26 cellular contexts compared by ENCODE assay signal in the genomic region with DNA sequence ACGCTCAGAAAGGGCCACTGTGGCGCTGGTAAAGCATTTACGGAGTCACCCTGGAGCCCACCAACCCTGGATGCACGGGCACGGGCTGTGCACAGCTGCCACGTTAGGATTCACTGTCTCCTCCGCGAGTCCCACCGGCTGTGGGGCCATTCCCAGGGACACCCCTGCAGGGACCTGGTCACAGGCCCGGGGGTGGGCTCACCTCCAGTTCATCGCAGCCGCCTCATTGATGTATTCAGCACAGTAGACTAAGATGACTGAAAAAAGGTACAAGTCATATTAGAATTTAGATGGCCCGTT.
"Had no signal": no experiment of that assay in that cellular context is flagged by ENCODE, and none has a peak within 500 bp of the region (broad histone marks: within the 10 kb centered on the region; RNA-seq: fewer than 3 reads in every experiment).

No MANE protein-coding gene starts in this region.

- H3K9me3 ChIP-seq: ascending aorta, gastroesophageal sphincter, spleen, upper lobe of left lung, vagina had no signal

- H3K4me3 ChIP-seq: ascending aorta, cardiac muscle cell, coronary artery, dorsolateral prefrontal cortex, gastroesophageal sphincter, hepatocyte, neural progenitor cell, spleen, upper lobe of left lung, vagina had no signal

- H2AFZ ChIP-seq: hepatocyte, neural progenitor cell had no signal

- H3K27ac Mint-ChIP-seq: activated naive CD8-positive, alpha-beta T cell treated with anti-CD3 and anti-CD28 coated beads, Interleukin-2, amount 10 ng/mL, durations not matched to agents 7 days and 5 days; mesothelial cell of epicardium; neural progenitor cell; stimulated activated naive CD8-positive, alpha-beta T cell treated with anti-CD3 and anti-CD28 coated beads, Interleukin-15, Interleukin-2, amounts not matched to agents 100 ng/mL and 50 ng/mL, for 24 hours had no signal

- FAIRE-seq: endothelial cell of umbilical vein had no signal

- ATAC-seq: gastroesophageal sphincter, right cardiac atrium had no signal

- H3K9ac ChIP-seq: neural progenitor cell had no signal

- H3K4me2 ChIP-seq: hepatocyte, neural progenitor cell had no signal

- H3K4me3 Mint-ChIP-seq: activated naive CD4-positive, alpha-beta T cell treated with anti-CD3 and anti-CD28 coated beads, Interleukin-2, amount 10 ng/mL, durations not matched to agents 7 days and 5 days; activated naive CD8-positive, alpha-beta T cell treated with anti-CD3 and anti-CD28 coated beads, Interleukin-2, amount 10 ng/mL, durations not matched to agents 7 days and 5 days; brain; mesothelial cell of epicardium; neural progenitor cell; stimulated activated naive CD8-positive, alpha-beta T cell treated with anti-CD3 and anti-CD28 coated beads, Interleukin-15, Interleukin-2, amounts not matched to agents 100 ng/mL and 50 ng/mL, for 24 hours had no signal

- H3K36me3 ChIP-seq: neural progenitor cell had no signal

- H3K9me3 Mint-ChIP-seq: activated naive CD4-positive, alpha-beta T cell treated with anti-CD3 and anti-CD28 coated beads, Interleukin-2, amount 10 ng/mL, durations not matched to agents 7 days and 5 days; activated naive CD8-positive, alpha-beta T cell treated with anti-CD3 and anti-CD28 coated beads, Interleukin-2, amount 10 ng/mL, durations not matched to agents 7 days and 5 days; mesothelial cell of epicardium; stimulated activated naive CD8-positive, alpha-beta T cell treated with anti-CD3 and anti-CD28 coated beads, Interleukin-15, Interleukin-2, amounts not matched to agents 100 ng/mL and 50 ng/mL, for 24 hours had no signal

- H3K27me3 Mint-ChIP-seq: activated naive CD4-positive, alpha-beta T cell treated with anti-CD3 and anti-CD28 coated beads, Interleukin-2, amount 10 ng/mL, durations not matched to agents 7 days and 5 days; activated naive CD8-positive, alpha-beta T cell treated with anti-CD3 and anti-CD28 coated beads, Interleukin-2, amount 10 ng/mL, durations not matched to agents 7 days and 5 days; naive B cell; stimulated activated naive CD8-positive, alpha-beta T cell treated with anti-CD3 and anti-CD28 coated beads, Interleukin-15, Interleukin-2, amounts not matched to agents 100 ng/mL and 50 ng/mL, for 24 hours had no signal

- H3K27ac ChIP-seq: ascending aorta, cardiac muscle cell, coronary artery, gastroesophageal sphincter, hepatocyte, neural progenitor cell, spleen, upper lobe of left lung, vagina had no signal

- H3K4me1 ChIP-seq: ascending aorta had no signal

- H3K27me3 ChIP-seq: ascending aorta, cardiac muscle cell, dorsolateral prefrontal cortex, gastroesophageal sphincter, hepatocyte, neural progenitor cell, spleen, upper lobe of left lung, vagina had no signal

- DNase-seq: activated CD4-positive, alpha-beta T cell treated with anti-CD3 and anti-CD28 coated beads for 4 hours; activated CD4-positive, alpha-beta T cell treated with anti-CD3 and anti-CD28 coated beads, Interleukin-2, amount 50 U/mL, for 4 hours; activated effector memory CD4-positive, alpha-beta T cell treated with anti-CD3 and anti-CD28 coated beads, Interleukin-2, amount 50 U/mL, for 16 hours; activated naive CD4-positive, alpha-beta T cell treated with anti-CD3 and anti-CD28 coated beads, Interleukin-2, amount 10 ng/mL, durations not matched to agents 7 days and 5 days; activated naive CD8-positive, alpha-beta T cell treated with anti-CD3 and anti-CD28 coated beads, Interleukin-2, amount 10 ng/mL, durations not matched to agents 7 days and 5 days; cerebellar nuclear complex; dorsolateral prefrontal cortex; effector memory CD4-positive, alpha-beta T cell; islet precursor cell; mammary epithelial cell; naive B cell; posterior cingulate gyrus; right cardiac atrium; spleen had no signal
